3 cellular contexts compared by ENCODE assay signal in genomic region chr22:36228369-36228768, GRCh38. TPM values are rescaled to one million over a fixed set of nuclear protein-coding genes. Genes with fewer than 3 reads are reported as not detected.
"Had no signal": no experiment of that assay in that cellular context is flagged by ENCODE, and none has a peak within 500 bp of the region (broad histone marks: within the 10 kb centered on the region; RNA-seq: fewer than 3 reads in every experiment).

No MANE protein-coding gene starts in this region.

RNA-seq across cellular contexts. Expression of gene APOL4, which starts 26.8 kb away (rescaled TPM):
- total RNA-seq: activated CD4-positive, alpha-beta T cell treated with anti-CD3 and anti-CD28 coated beads, Interleukin-2, amount 10 ng/mL, durations not matched to agents 24 days and 14 days; chondrocyte; epithelial cell of proximal tubule had no signal
